Comparison of ENCODE assay signal across 8 cellular contexts in genomic region chr11:20363500-20364411, GRCh38. TPM values are rescaled to one million over a fixed set of nuclear protein-coding genes. Genes with fewer than 3 reads are reported as not detected.
A peak's percentile ranks its signal among the peaks of the same experiment; 100 is the strongest.
DNase-seq lines count a peak whose midpoint lies in the region; ATAC-seq and TF ChIP-seq lines count a peak whose summit lies in the region.

HTATIP2 (plus strand) TSS chr11:20363714; CDS start chr11:20364238, 524 bp downstream.

- H3K4me3 ChIP-seq in HUES6 (ENCODE audit: low read depth, low read length) (peak within 1 kb of the TSS; percentile 61), ascending aorta (peak within 1 kb of the TSS; percentile 91 to 99), hepatocyte (peak within 1 kb of the TSS; percentile 68)

- peak; percentile 69 for DNase-seq in Caki2 (ENCODE audit: low read depth)
- DNase-seq in T-helper 1 cell = peak; percentile 57 to 79 (median 65)
- peak in 1 of 2 donors; percentile 82 for DNase-seq in ascending aorta (ENCODE audit: low spot score in 2 of 2)
- DNase-seq in hepatocyte (ENCODE audit: low spot score) = peak; percentile 76
- DNase-seq in renal cortical epithelial cell (ENCODE audit: low read depth) = no peak
- no peak for DNase-seq in COLO829 (ENCODE audit: low spot score)

- intact Hi-C loops in ascending aorta (cut with DNase I) = loop anchor here (1.0 to 10.0 kb wide), 4 partner anchors 24 to 1659 kb away; partner anchors contain the start of gene PRMT3

- peak within 1 kb of the TSS; percentile 61 for H3K9ac ChIP-seq in HUES6 (ENCODE audit: low read length)

- no peaks in the 10 kb centered on the region for H4K20me1 ChIP-seq in hepatocyte (ENCODE audit: insufficient read depth, poor library complexity, severe bottlenecking)

- peak; percentile 95 for ATAC-seq in GM21360 (IDR thresholded peaks at IDR 0.05; ENCODE audit: unreplicated experiment)

- peaks cover 15% of the 10 kb centered on the region for H3K27me3 ChIP-seq in HUES6 (ENCODE audit: control insufficient read depth, insufficient read depth, low read length)
- no peaks in the 10 kb centered on the region for H3K27me3 ChIP-seq in ascending aorta
- H3K27me3 ChIP-seq in hepatocyte = no peaks in the 10 kb centered on the region

- peaks cover 23% of the 10 kb centered on the region for H3K4me1 ChIP-seq in HUES6 (ENCODE audit: control insufficient read depth, insufficient read depth, low read length)
- H3K4me1 ChIP-seq in ascending aorta = peaks cover 4 to 14% of the 10 kb centered on the region in 2 donors
- H3K4me1 ChIP-seq in hepatocyte (ENCODE audit: insufficient read depth) = peaks cover 20% of the 10 kb centered on the region

- peak within 1 kb of the TSS; percentile 6; the same call in 1 of the 2 replicates for H3K27ac ChIP-seq in HUES6 (ENCODE audit: low read depth, low read length)
- H3K27ac ChIP-seq in ascending aorta = peak within 1 kb of the TSS; percentile 78 to 95
- peak within 1 kb of the TSS; percentile 72 for H3K27ac ChIP-seq in hepatocyte

- TF ChIP-seq CTCF in ascending aorta (IDR thresholded peaks at IDR 0.05) = no peak
- TF ChIP-seq CTCF in hepatocyte (IDR thresholded peaks at IDR 0.05; ENCODE audit: poor library complexity) = no peak

- in situ Hi-C loops in Caki2 (cut with HindIII; ENCODE audit: low pct_unique_long_range_greater_than_20kb, low sequenced_read_pairs) = no loop called here

- H3K9me3 ChIP-seq in HUES6 (ENCODE audit: control insufficient read depth, insufficient read depth, low read depth, low read length) (no peaks in the 10 kb centered on the region), ascending aorta (no peaks in the 10 kb centered on the region), hepatocyte (ENCODE audit: low read depth) (no peaks in the 10 kb centered on the region)

- 6% methylated on average over 66 of the region's 71 CpGs for WGBS in hepatocyte (ENCODE audit: low lambda C conversion rate, missing lambda C conversion rate)

- H2AFZ ChIP-seq in hepatocyte = peak within 1 kb of the TSS; percentile 78

- peaks cover 4% of the 10 kb centered on the region for H3K79me2 ChIP-seq in hepatocyte

- H3K4me2 ChIP-seq in hepatocyte = peak within 1 kb of the TSS; percentile 88

- no peaks in the 10 kb centered on the region for H3K9me2 ChIP-seq in hepatocyte (replicated peaks; ENCODE audit: insufficient read depth)

- H3K36me3 ChIP-seq in HUES6 (ENCODE audit: control insufficient read depth, insufficient read depth, low read length) = no peaks in the 10 kb centered on the region
- peaks cover 0 to 6% of the 10 kb centered on the region in 2 donors for H3K36me3 ChIP-seq in ascending aorta
- no peaks in the 10 kb centered on the region for H3K36me3 ChIP-seq in hepatocyte (replicated peaks; ENCODE audit: insufficient read depth, low read depth)

RNA-seq across cellular contexts. Expression of gene HTATIP2, which starts in this region (rescaled TPM):
- 271 and 297 TPM in 2 replicates for total RNA-seq in Caki2 (2014; rRNA removed; shearing (Covaris generic); ENCODE audit: low replicate concordance)
- 34.6 TPM for total RNA-seq in ascending aorta
- 31.5 and 51.3 TPM in 2 replicates for total RNA-seq in hepatocyte
- polyA plus RNA-seq in hepatocyte = 52.2 and 61.3 TPM in 2 replicates
- total RNA-seq in renal cortical epithelial cell = 84.3 and 86.8 TPM in 2 replicates

Comparison
In these comparisons a context has a peak if more than half of its experiments do, and no peak if none do; other contexts are left out.
1. DNase-seq: peak in Caki2 (single experiment), T-helper 1 cell (5 of 5) and hepatocyte (single experiment); none in renal cortical epithelial cell (single experiment) and COLO829 (single experiment).
2. H3K27ac ChIP-seq: peak in every context shown above with its lines; median percentile 86 in ascending aorta; 72 in hepatocyte; 6 in HUES6.
3. Peak in every context shown above with its lines, with median percentiles within 50 percentile points of each other: H3K4me3 ChIP-seq.